1 cellular context compared by ENCODE assay signal in genomic region chr16:75043175-75043937, GRCh38.
TF ChIP-seq lines count a peak whose summit lies in the region.

No MANE protein-coding gene starts in this region.

TF ChIP-seq in WTC11, 78 proteins besides CTCF, POLR2A, EP300 and RAD21 (continued from another document):
- TF ChIP-seq E2F1 (CRISPR knock-in tag; IDR thresholded peaks at IDR 0.05) = no peak
- no peak for TF ChIP-seq ERG (CRISPR knock-in tag; IDR thresholded peaks at IDR 0.05)
- no peak for TF ChIP-seq ETV6 (CRISPR knock-in tag; IDR thresholded peaks at IDR 0.05)
- no peak for TF ChIP-seq HMGA2 (CRISPR knock-in tag; IDR thresholded peaks at IDR 0.05)
- no peak for TF ChIP-seq ZNF512 (CRISPR knock-in tag; IDR thresholded peaks at IDR 0.05; ENCODE audit: borderline replicate concordance)
TF ChIP-seq in WTC11: peak in this region for 0.
